In the genomic region with DNA sequence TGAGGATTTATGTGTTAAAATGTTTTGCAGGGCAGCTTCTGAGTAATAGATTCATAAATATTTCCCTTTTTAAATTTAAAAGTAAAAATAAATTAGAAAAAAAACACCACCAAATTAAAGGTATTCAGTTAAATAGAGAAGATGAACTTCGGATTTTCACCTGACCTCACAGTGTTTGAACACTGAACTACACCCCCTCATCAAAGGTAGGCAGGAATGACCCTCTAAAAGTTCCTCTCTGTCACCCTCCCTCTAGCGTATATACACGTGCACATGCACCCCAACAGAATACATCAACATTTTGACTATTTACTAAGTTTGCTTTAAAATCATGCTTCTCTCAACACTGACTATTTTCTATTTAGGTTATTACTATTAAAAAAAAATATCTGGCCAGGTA, we compare ENCODE assay signal across 17 cellular contexts.
"Had no signal": no experiment of that assay in that cellular context is flagged by ENCODE, and none has a peak within 500 bp of the region (broad histone marks: within the 10 kb centered on the region; RNA-seq: fewer than 3 reads in every experiment).

No MANE protein-coding gene starts in this region.

- H3K27ac Mint-ChIP-seq: activated naive CD4-positive, alpha-beta T cell treated with anti-CD3 and anti-CD28 coated beads, Interleukin-2, amount 10 ng/mL, durations not matched to agents 7 days and 5 days; activated T-cell treated with anti-CD3 and anti-CD28 coated beads, Interleukin-2, amount 50 U/mL, for 72 hours; memory B cell; T-helper 1 cell treated with Interleukin-12 subunit alpha and Interleukin-12 subunit beta and Interleukin-4 antibody, amounts not matched to agents 30 μg/mL and 1 μg/mL, for 36 hours had no signal

- H3K27ac ChIP-seq: ascending aorta, colonic mucosa, hepatocyte, prostate gland had no signal

- DNase-seq: activated CD4-positive, alpha-beta T cell treated with anti-CD3 and anti-CD28 coated beads for 4 hours; activated CD4-positive, alpha-beta T cell treated with anti-CD3 and anti-CD28 coated beads, Interleukin-2, amount 50 U/mL, for 48 hours; activated CD4-positive, CD25-positive, alpha-beta regulatory T cell; activated effector memory CD4-positive, alpha-beta T cell treated with anti-CD3 and anti-CD28 coated beads, Interleukin-2, amount 50 U/mL, for 16 hours; activated naive CD4-positive, alpha-beta T cell treated with anti-CD3 and anti-CD28 coated beads, Interleukin-2, amount 10 ng/mL, durations not matched to agents 7 days and 5 days; activated T-cell treated with anti-CD3 and anti-CD28 coated beads, Interleukin-2, amount 50 U/mL, for 72 hours; colonic mucosa; glutamatergic neuron; stimulated activated CD4-positive, alpha-beta T cell treated with anti-CD3 and anti-CD28 coated beads, Interleukin-4, amount 100 ng/mL, for 24 hours; stimulated activated naive CD8-positive, alpha-beta T cell treated with anti-CD3 and anti-CD28 coated beads, Interleukin-15, Interleukin-2, amounts not matched to agents 100 U/mL and 50 U/mL, for 24 hours had no signal

- H3K27me3 ChIP-seq: ascending aorta, colonic mucosa had no signal

- H3K4me1 Mint-ChIP-seq: activated naive CD4-positive, alpha-beta T cell treated with anti-CD3 and anti-CD28 coated beads, Interleukin-2, amount 10 ng/mL, durations not matched to agents 7 days and 5 days; central memory CD8-positive, alpha-beta T cell had no signal

- H3K9me3 ChIP-seq: ascending aorta, colonic mucosa, esophagus muscularis mucosa, prostate gland had no signal

- H3K4me1 ChIP-seq: ascending aorta, colonic mucosa, prostate gland had no signal

- H3K9me3 Mint-ChIP-seq: activated naive CD4-positive, alpha-beta T cell treated with anti-CD3 and anti-CD28 coated beads, Interleukin-2, amount 10 ng/mL, durations not matched to agents 7 days and 5 days; activated T-cell treated with anti-CD3 and anti-CD28 coated beads, Interleukin-2, amount 50 U/mL, for 72 hours; memory B cell; T-helper 1 cell treated with Interleukin-12 subunit alpha and Interleukin-12 subunit beta and Interleukin-4 antibody, amounts not matched to agents 30 μg/mL and 1 μg/mL, for 36 hours had no signal

- H3K4me3 ChIP-seq: ascending aorta, colonic mucosa, esophagus muscularis mucosa, hepatocyte, prostate gland had no signal

- H3K36me3 Mint-ChIP-seq: activated naive CD4-positive, alpha-beta T cell treated with anti-CD3 and anti-CD28 coated beads, Interleukin-2, amount 10 ng/mL, durations not matched to agents 7 days and 5 days; memory B cell had no signal

- H3K36me3 ChIP-seq: ascending aorta, colonic mucosa, esophagus muscularis mucosa, prostate gland had no signal

- H3K4me3 Mint-ChIP-seq: activated naive CD4-positive, alpha-beta T cell treated with anti-CD3 and anti-CD28 coated beads, Interleukin-2, amount 10 ng/mL, durations not matched to agents 7 days and 5 days; activated T-cell treated with anti-CD3 and anti-CD28 coated beads, Interleukin-2, amount 50 U/mL, for 72 hours; central memory CD8-positive, alpha-beta T cell; memory B cell; T-helper 1 cell treated with Interleukin-12 subunit alpha and Interleukin-12 subunit beta and Interleukin-4 antibody, amounts not matched to agents 30 μg/mL and 1 μg/mL, for 36 hours had no signal
